Comparison of ENCODE assay signal across 11 cellular contexts in genomic region chr15:29208352-29208751, GRCh38.
DNase-seq lines count a peak whose midpoint lies in the region; ATAC-seq and TF ChIP-seq lines count a peak whose summit lies in the region.
"Had no signal": no experiment of that assay in that cellular context is flagged by ENCODE, and none has a peak within 500 bp of the region (broad histone marks: within the 10 kb centered on the region; RNA-seq: fewer than 3 reads in every experiment).

No MANE protein-coding gene starts in this region.

- H3K4me1 ChIP-seq in HEK293 (ENCODE audit: control insufficient read depth, insufficient read depth, low read length) (peaks cover 9% of the 10 kb centered on the region; the same call in 1 of the 2 replicates), RWPE2 (ENCODE audit: insufficient read depth, poor library complexity, severe bottlenecking) (no peaks in the 10 kb centered on the region), right cardiac atrium (ENCODE audit: control insufficient read depth, insufficient read depth, low read length) (no peaks in the 10 kb centered on the region)

- H3K4me3 ChIP-seq in HEK293 (ENCODE audit: low read depth, low read length): no peak overlapping the region; the same call in 1 of the 2 replicates
- no peak overlapping the region for H3K4me3 ChIP-seq in RWPE2 (ENCODE audit: severe bottlenecking)
- H3K4me3 ChIP-seq in right cardiac atrium (ENCODE audit: low read length): no peak overlapping the region
- H3K4me3 ChIP-seq: hepatocyte, mucosa of descending colon, skin epidermis had no signal

- no peaks in the 10 kb centered on the region for H3K9me3 ChIP-seq in HEK293 (ENCODE audit: control insufficient read depth, insufficient read depth, low read depth, low read length)
- no peaks in the 10 kb centered on the region for H3K9me3 ChIP-seq in RWPE2 (ENCODE audit: severe bottlenecking)
- H3K9me3 ChIP-seq in right cardiac atrium (ENCODE audit: control insufficient read depth, low read length): no peaks in the 10 kb centered on the region
- H3K9me3 ChIP-seq: mucosa of descending colon had no signal

- DNase-seq in NCI-H2081 treated with DMSO at 0.1 percent for 48 hours (lab: John Stamatoyannopoulos, UW) (peak; percentile 65), RWPE2 (ENCODE audit: low spot score) (no peak), right cardiac atrium (no peak), medulla oblongata (ENCODE audit: extremely low spot score) (no peak), AG08395 (ENCODE audit: low spot score) (no peak)
- DNase-seq in activated CD8-positive, alpha-beta memory T cell treated with anti-CD3 and anti-CD28 coated beads, Interleukin-2, amount 50 U/mL, for 4 hours: no peak
- DNase-seq: mucosa of descending colon had no signal

- H3K27me3 Mint-ChIP-seq in nephron (ENCODE audit: low read depth): peaks cover 10% of the 10 kb centered on the region

- H3K36me3 ChIP-seq in HEK293 (ENCODE audit: control insufficient read depth in 2 of 2, insufficient read depth in 1 of 2, low read length in 2 of 2) (no peaks in the 10 kb centered on the region), RWPE2 (ENCODE audit: low read depth) (no peaks in the 10 kb centered on the region)

- peak overlapping the region in 2 of 3 experiments; percentile 6 to 31 for H3K27ac Mint-ChIP-seq in nephron

- ATAC-seq in RWPE2 (ENCODE audit: low read depth) (peak; percentile 87), right cardiac atrium (no peak)
- ATAC-seq: mucosa of descending colon had no signal

- CTCF ChIA-PET in HEK293 (lab: Yijun Ruan, JAX): interaction anchor here (0.6 to 0.7 kb wide), 2 partner anchors 60 to 210 kb away, joined by 3 read pairs; no protein-coding TSS in a partner anchor

- H3K27ac ChIP-seq in HEK293 (ENCODE audit: extremely low read depth, low read depth, low read length) (no peak overlapping the region), RWPE2 (ENCODE audit: poor library complexity, severe bottlenecking) (no peak overlapping the region), right cardiac atrium (ENCODE audit: low read length) (no peak overlapping the region)
- H3K27ac ChIP-seq: hepatocyte, skin epidermis had no signal

- TF ChIP-seq CTCF in HEK293 (tag by site-specific recombination; IDR thresholded peaks at IDR 0.05): peak; percentile 60
- TF ChIP-seq CTCF in RWPE2 (IDR thresholded peaks at IDR 0.05; ENCODE audit: poor library complexity, severe bottlenecking): peak; percentile 32
- peak; percentile 18 to 25 (median 21) for TF ChIP-seq CTCF in nephron (IDR thresholded peaks at IDR 0.05; ENCODE audit: unreplicated experiment in 3 of 3)

- 14% methylated on average over 5 of the region's 5 CpGs for WGBS in right cardiac atrium

- H3K9me3 Mint-ChIP-seq in nephron: peaks cover 16% of the 10 kb centered on the region

- H3K36me3 Mint-ChIP-seq in nephron (ENCODE audit: low read depth): no peaks in the 10 kb centered on the region

- POLR2A ChIA-PET in HEK293 (lab: Yijun Ruan, JAX): no interaction called here

- intact Hi-C loops in right cardiac atrium (cut with DNase I): no loop called here

- H3K27me3 ChIP-seq in RWPE2 (ENCODE audit: insufficient read depth, poor library complexity, severe bottlenecking): peaks cover 53% of the 10 kb centered on the region
- no peaks in the 10 kb centered on the region for H3K27me3 ChIP-seq in right cardiac atrium (ENCODE audit: control insufficient read depth, insufficient read depth)
- H3K27me3 ChIP-seq: hepatocyte had no signal

- H3K4me3 Mint-ChIP-seq in nephron: peak overlapping the region in 2 of 3 experiments; percentile 25 to 33

- H3K4me1 Mint-ChIP-seq in nephron: peaks cover 20% of the 10 kb centered on the region

TF ChIP-seq in HEK293, 187 proteins besides CTCF, POLR2A, EP300 and RAD21:
- TF ChIP-seq ZNF660 (tag by site-specific recombination; IDR thresholded peaks at IDR 0.05) (peak; percentile 52; the same call in 1 of the 2 replicates), SP7 (tag by site-specific recombination; IDR thresholded peaks at IDR 0.05) (peak; percentile 39; the same call in 1 of the 2 replicates), ZNF341 (tag by site-specific recombination; IDR thresholded peaks at IDR 0.05; ENCODE audit: low read depth) (peak; percentile 58; the same call in 1 of the 2 replicates), ZNF292 (tag by site-specific recombination; IDR thresholded peaks at IDR 0.05; ENCODE audit: borderline replicate concordance, low read depth) (no peak), ZNF600 (tag by site-specific recombination; IDR thresholded peaks at IDR 0.05) (peak; percentile 60), ZNF335 (tag by site-specific recombination; conservative IDR thresholded peaks at IDR 0.05) (peak; percentile 31), ZNF146 (tag by site-specific recombination; IDR thresholded peaks at IDR 0.05) (no peak), ZNF561 (tag by site-specific recombination; IDR thresholded peaks at IDR 0.05; ENCODE audit: borderline replicate concordance) (peak; percentile 48; the same call in 1 of the 2 replicates), MZF1 (tag by site-specific recombination; IDR thresholded peaks at IDR 0.05; ENCODE audit: borderline replicate concordance) (peak; percentile 64; the same call in 1 of the 2 replicates), OSR2 (tag by site-specific recombination; IDR thresholded peaks at IDR 0.05) (peak; percentile 91), ZNF366 (tag by site-specific recombination; conservative IDR thresholded peaks at IDR 0.05) (no peak), WT1 (tag by site-specific recombination; IDR thresholded peaks at IDR 0.05) (peak; percentile 89), ZNF354C (tag by site-specific recombination; IDR thresholded peaks at IDR 0.05; ENCODE audit: borderline replicate concordance, low read depth) (no peak), GLIS1 (tag by site-specific recombination; IDR thresholded peaks at IDR 0.05) (peak; percentile 41; the same call in 1 of the 2 replicates)
- TF ChIP-seq, protein P1, sequence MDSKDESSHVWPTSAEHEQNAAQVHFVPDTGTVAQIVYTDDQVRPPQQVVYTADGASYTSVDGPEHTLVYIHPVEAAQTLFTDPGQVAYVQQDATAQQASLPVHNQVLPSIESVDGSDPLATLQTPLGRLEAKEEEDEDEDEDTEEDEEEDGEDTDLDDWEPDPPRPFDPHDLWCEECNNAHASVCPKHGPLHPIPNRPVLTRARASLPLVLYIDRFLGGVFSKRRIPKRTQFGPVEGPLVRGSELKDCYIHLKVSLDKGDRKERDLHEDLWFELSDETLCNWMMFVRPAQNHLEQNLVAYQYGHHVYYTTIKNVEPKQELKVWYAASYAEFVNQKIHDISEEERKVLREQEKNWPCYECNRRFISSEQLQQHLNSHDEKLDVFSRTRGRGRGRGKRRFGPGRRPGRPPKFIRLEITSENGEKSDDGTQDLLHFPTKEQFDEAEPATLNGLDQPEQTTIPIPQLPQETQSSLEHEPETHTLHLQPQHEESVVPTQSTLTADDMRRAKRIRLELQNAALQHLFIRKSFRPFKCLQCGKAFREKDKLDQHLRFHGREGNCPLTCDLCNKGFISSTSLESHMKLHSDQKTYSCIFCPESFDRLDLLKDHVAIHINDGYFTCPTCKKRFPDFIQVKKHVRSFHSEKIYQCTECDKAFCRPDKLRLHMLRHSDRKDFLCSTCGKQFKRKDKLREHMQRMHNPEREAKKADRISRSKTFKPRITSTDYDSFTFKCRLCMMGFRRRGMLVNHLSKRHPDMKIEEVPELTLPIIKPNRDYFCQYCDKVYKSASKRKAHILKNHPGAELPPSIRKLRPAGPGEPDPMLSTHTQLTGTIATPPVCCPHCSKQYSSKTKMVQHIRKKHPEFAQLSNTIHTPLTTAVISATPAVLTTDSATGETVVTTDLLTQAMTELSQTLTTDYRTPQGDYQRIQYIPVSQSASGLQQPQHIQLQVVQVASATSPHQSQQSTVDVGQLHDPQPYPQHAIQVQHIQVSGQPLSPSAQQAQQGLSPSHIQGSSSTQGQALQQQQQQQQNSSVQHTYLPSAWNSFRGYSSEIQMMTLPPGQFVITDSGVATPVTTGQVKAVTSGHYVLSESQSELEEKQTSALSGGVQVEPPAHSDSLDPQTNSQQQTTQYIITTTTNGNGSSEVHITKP (tag by site-specific recombination; IDR thresholded peaks at IDR 0.05): peak; percentile 31; the same call in 1 of the 2 replicates
TF ChIP-seq in HEK293: peak in this region for 11.
